Comparison of ENCODE assay signal across 1 cellular context in genomic region chr17:39197380-39198185, GRCh38.
A peak's percentile ranks its signal among the peaks of the same experiment; 100 is the strongest.
TF ChIP-seq lines count a peak whose summit lies in the region.

TSS of gene CACNB1 (minus strand) at chr17:39197669. CDS start at chr17:39197495, 174 bp downstream.

TF ChIP-seq in K562, 482 proteins besides CTCF, POLR2A, EP300 and RAD21 (continued from another document and continues in another):
- TF ChIP-seq ZNF407 (IDR thresholded peaks at IDR 0.05; ENCODE audit: low read depth) (no peak), TRIM28 (IDR thresholded peaks at IDR 0.05) (no peak), EGR1 (conservative IDR thresholded peaks at IDR 0.05) (peak; percentile 15; the same call in 1 of the 2 replicates), CXXC5 (CRISPR knock-in tag; IDR thresholded peaks at IDR 0.05) (peak; percentile 50), NUFIP1 (IDR thresholded peaks at IDR 0.05; ENCODE audit: partially characterized antibody) (no peak), ETV1 (tag; conservative IDR thresholded peaks at IDR 0.05; ENCODE audit: low read depth) (no peak), ATF7 (IDR thresholded peaks at IDR 0.05) (no peak), PHF8 (IDR thresholded peaks at IDR 0.05; ENCODE audit: borderline replicate concordance, low read length) (peak; percentile 56; the same call in 1 of the 2 replicates), TCF15 (CRISPR knock-in tag; IDR thresholded peaks at IDR 0.05) (no peak), POLR3G (IDR thresholded peaks at IDR 0.05; ENCODE audit: extremely low read depth, insufficient read length, insufficient replicate concordance) (no peak), IRF9 (tag; IDR thresholded peaks at IDR 0.05) (no peak), ZFPM2 (CRISPR knock-in tag; IDR thresholded peaks at IDR 0.05) (no peak), CBX2 (IDR thresholded peaks at IDR 0.05; ENCODE audit: insufficient read depth, low read length, poor library complexity, severe bottlenecking) (no peak), PKNOX1 (IDR thresholded peaks at IDR 0.05) (no peak), HCFC1 (IDR thresholded peaks at IDR 0.05; ENCODE audit: low read depth, low read length) (no peak), ZBTB7A (IDR thresholded peaks at IDR 0.05; ENCODE audit: borderline replicate concordance, control insufficient read depth, low read depth, low read length) (peak; percentile 85; the same call in 1 of the 2 replicates), HMG20A (CRISPR knock-in tag; conservative IDR thresholded peaks at IDR 0.05) (no peak), POLR2AphosphoS5 (IDR thresholded peaks at IDR 0.05; ENCODE audit: control insufficient read depth, insufficient read depth, low read depth, low read length) (0 out of 2 replicates have a peak, but pooled peaks have one; percentile 30), NFIC (IDR thresholded peaks at IDR 0.05) (peak; percentile 13; the same call in 1 of the 2 replicates), NBN (IDR thresholded peaks at IDR 0.05; ENCODE audit: low read depth) (no peak), E2F6 (IDR thresholded peaks at IDR 0.05; ENCODE audit: borderline replicate concordance in 1 of 2, extremely low read depth in 1 of 2, insufficient read depth in 1 of 2, insufficient read length in 1 of 2, low read depth in 1 of 2, low read length in 1 of 2, poor library complexity in 1 of 2, severe bottlenecking in 1 of 2) (peak; percentile 57 to 78), KLF16 (IDR thresholded peaks at IDR 0.05) (no peak), RAD51 (IDR thresholded peaks at IDR 0.05; ENCODE audit: borderline replicate concordance, low read depth) (no peak), ZNF79 (CRISPR knock-in tag; IDR thresholded peaks at IDR 0.05; ENCODE audit: low read depth) (no peak), ZC3H4 (CRISPR knock-in tag; IDR thresholded peaks at IDR 0.05; ENCODE audit: borderline replicate concordance) (no peak), NKRF (IDR thresholded peaks at IDR 0.05; ENCODE audit: borderline replicate concordance) (no peak), MXD1 (CRISPR knock-in tag; IDR thresholded peaks at IDR 0.05; ENCODE audit: borderline replicate concordance, poor library complexity, severe bottlenecking) (no peak), MCM7 (IDR thresholded peaks at IDR 0.05) (no peak), POLR2AphosphoS2 (IDR thresholded peaks at IDR 0.05; ENCODE audit: low read length) (no peak), ZNF639 (CRISPR knock-in tag; conservative IDR thresholded peaks at IDR 0.05 in 1 of 2, IDR thresholded peaks at IDR 0.05 in 1 of 2) (no peak), MNT (conservative IDR thresholded peaks at IDR 0.05) (0 out of 4 replicates have a peak, but pooled peaks of 1 of the 2 experiments have one; percentile 23), TAF1 (IDR thresholded peaks at IDR 0.05; ENCODE audit: control insufficient read depth, extremely low read depth, insufficient read depth, low read length, severe bottlenecking) (peak; percentile 36), THRA (IDR thresholded peaks at IDR 0.05) (no peak), TGIF2 (CRISPR knock-in tag; IDR thresholded peaks at IDR 0.05) (no peak), L3MBTL2 (IDR thresholded peaks at IDR 0.05) (peak; percentile 48), ZNF444 (CRISPR knock-in tag; IDR thresholded peaks at IDR 0.05) (no peak), MAZ (CRISPR knock-in tag; conservative IDR thresholded peaks at IDR 0.05 in 1 of 2, IDR thresholded peaks at IDR 0.05 in 1 of 2) (peak; percentile 51 to 84; a peak in 3 of 4 replicates), NFE2 (IDR thresholded peaks at IDR 0.05; ENCODE audit: low read depth) (no peak), ZNF76 (CRISPR knock-in tag; IDR thresholded peaks at IDR 0.05; ENCODE audit: borderline replicate concordance) (no peak), ZNF12 (CRISPR knock-in tag; IDR thresholded peaks at IDR 0.05) (no peak), ZFP36 (IDR thresholded peaks at IDR 0.05; ENCODE audit: low read depth, low read length, partially characterized antibody) (peak; percentile 20), ETV6 (IDR thresholded peaks at IDR 0.05; ENCODE audit: borderline replicate concordance in 1 of 2, low read depth in 2 of 2, low read length in 1 of 2) (no peak), ETV6 (CRISPR knock-in tag; IDR thresholded peaks at IDR 0.05; ENCODE audit: borderline replicate concordance) (no peak), ZNF274 (IDR thresholded peaks at IDR 0.05; ENCODE audit: borderline replicate concordance, low read depth, low read length) (no peak), CHD2 (IDR thresholded peaks at IDR 0.05; ENCODE audit: low read depth, low read length) (no peak), CBX8 (IDR thresholded peaks at IDR 0.05; ENCODE audit: borderline replicate concordance, extremely low read depth, low read depth, low read length, poor library complexity, severe bottlenecking) (no peak), PCBP1 (IDR thresholded peaks at IDR 0.05; ENCODE audit: low read depth, low read length, poor library complexity, severe bottlenecking) (no peak)
